Comparison of ENCODE assay signal across 22 cellular contexts in genomic region chr14:35822501-35822900, GRCh38.
"Had no signal": no experiment of that assay in that cellular context is flagged by ENCODE, and none has a peak within 500 bp of the region (broad histone marks: within the 10 kb centered on the region; RNA-seq: fewer than 3 reads in every experiment).

No MANE protein-coding gene starts in this region.

- H3K4me2 ChIP-seq: neural progenitor cell had no signal

- ATAC-seq: activated CD4-positive, alpha-beta T cell treated with anti-CD3 and anti-CD28 coated beads for 36 hours; foreskin keratinocyte; heart left ventricle; naive thymus-derived CD8-positive, alpha-beta T cell; right cardiac atrium; stimulated activated naive CD8-positive, alpha-beta T cell treated with anti-CD3 and anti-CD28 coated beads, Interleukin-15, Interleukin-2, amounts not matched to agents 100 U/mL and 50 U/mL, for 24 hours had no signal

- H3K27me3 ChIP-seq: foreskin keratinocyte, heart left ventricle, neural progenitor cell, spleen had no signal

- FAIRE-seq: astrocyte had no signal

- H3K9me3 ChIP-seq: heart left ventricle, spleen, thoracic aorta had no signal

- H2AFZ ChIP-seq: neural progenitor cell had no signal

- H3K27ac ChIP-seq: foreskin keratinocyte, heart left ventricle, neural progenitor cell, spleen, thoracic aorta had no signal

- H3K4me3 ChIP-seq: heart left ventricle, neural progenitor cell, spleen, thoracic aorta had no signal

- H3K4me3 Mint-ChIP-seq: activated CD4-positive, alpha-beta T cell treated with anti-CD3 and anti-CD28 coated beads for 36 hours; activated naive CD4-positive, alpha-beta T cell treated with anti-CD3 and anti-CD28 coated beads, Interleukin-2, amount 10 ng/mL, durations not matched to agents 7 days and 5 days; activated naive CD8-positive, alpha-beta T cell treated with anti-CD3 and anti-CD28 coated beads, Interleukin-2, amount 10 ng/mL, durations not matched to agents 7 days and 5 days; activated T-cell treated with anti-CD3 and anti-CD28 coated beads, Interleukin-2, amount 50 U/mL, for 24 hours; central memory CD8-positive, alpha-beta T cell; immature natural killer cell; memory B cell; naive thymus-derived CD8-positive, alpha-beta T cell; neural progenitor cell had no signal

- H3K9me3 Mint-ChIP-seq: activated naive CD4-positive, alpha-beta T cell treated with anti-CD3 and anti-CD28 coated beads, Interleukin-2, amount 10 ng/mL, durations not matched to agents 7 days and 5 days; activated naive CD8-positive, alpha-beta T cell treated with anti-CD3 and anti-CD28 coated beads, Interleukin-2, amount 10 ng/mL, durations not matched to agents 7 days and 5 days; activated T-cell treated with anti-CD3 and anti-CD28 coated beads, Interleukin-2, amount 50 U/mL, for 24 hours; central memory CD8-positive, alpha-beta T cell; immature natural killer cell; memory B cell; naive thymus-derived CD8-positive, alpha-beta T cell; neural progenitor cell had no signal

- H3K27me3 Mint-ChIP-seq: activated CD4-positive, alpha-beta T cell treated with anti-CD3 and anti-CD28 coated beads for 36 hours; activated T-cell treated with anti-CD3 and anti-CD28 coated beads, Interleukin-2, amount 50 U/mL, for 24 hours; central memory CD8-positive, alpha-beta T cell; memory B cell; naive thymus-derived CD8-positive, alpha-beta T cell had no signal

- H3K9ac ChIP-seq: neural progenitor cell had no signal

- H3K27ac Mint-ChIP-seq: activated CD4-positive, alpha-beta T cell treated with anti-CD3 and anti-CD28 coated beads for 36 hours; activated naive CD4-positive, alpha-beta T cell treated with anti-CD3 and anti-CD28 coated beads, Interleukin-2, amount 10 ng/mL, durations not matched to agents 7 days and 5 days; activated naive CD8-positive, alpha-beta T cell treated with anti-CD3 and anti-CD28 coated beads, Interleukin-2, amount 10 ng/mL, durations not matched to agents 7 days and 5 days; activated T-cell treated with anti-CD3 and anti-CD28 coated beads, Interleukin-2, amount 50 U/mL, for 24 hours; memory B cell; naive thymus-derived CD8-positive, alpha-beta T cell; neural progenitor cell had no signal

- H3K36me3 Mint-ChIP-seq: activated naive CD4-positive, alpha-beta T cell treated with anti-CD3 and anti-CD28 coated beads, Interleukin-2, amount 10 ng/mL, durations not matched to agents 7 days and 5 days; activated naive CD8-positive, alpha-beta T cell treated with anti-CD3 and anti-CD28 coated beads, Interleukin-2, amount 10 ng/mL, durations not matched to agents 7 days and 5 days; immature natural killer cell; memory B cell; naive thymus-derived CD8-positive, alpha-beta T cell; neural progenitor cell had no signal

- DNase-seq: activated CD4-positive, alpha-beta T cell treated with anti-CD3 and anti-CD28 coated beads, Interleukin-2, amount 50 U/mL, for 4 hours; activated CD4-positive, CD25-positive, alpha-beta regulatory T cell; activated CD8-positive, alpha-beta memory T cell treated with anti-CD3 and anti-CD28 coated beads, Interleukin-2, amount 50 U/mL, for 4 hours; activated gamma-delta T cell; activated naive CD8-positive, alpha-beta T cell treated with anti-CD3 and anti-CD28 coated beads, Interleukin-2, amount 10 ng/mL, durations not matched to agents 7 days and 5 days; activated T-cell treated with anti-CD3 and anti-CD28 coated beads, Interleukin-2, amount 50 U/mL, for 24 hours; effector CD8-positive, alpha-beta T cell; heart left ventricle; right cardiac atrium; spleen; stimulated activated CD4-positive, alpha-beta T cell treated with anti-CD3 and anti-CD28 coated beads, Interleukin-4, amount 100 ng/mL, for 1 hour; stimulated activated naive CD8-positive, alpha-beta T cell treated with anti-CD3 and anti-CD28 coated beads, Interleukin-15, Interleukin-2, amounts not matched to agents 100 U/mL and 50 U/mL, for 24 hours had no signal

- H3K36me3 ChIP-seq: heart left ventricle, neural progenitor cell, spleen, thoracic aorta had no signal
